29 cellular contexts compared by ENCODE assay signal in genomic region chr11:110283862-110284261, GRCh38.
"Had no signal": no experiment of that assay in that cellular context is flagged by ENCODE, and none has a peak within 500 bp of the region (broad histone marks: within the 10 kb centered on the region; RNA-seq: fewer than 3 reads in every experiment).

No MANE protein-coding gene starts in this region.

- H3K36me3 ChIP-seq: breast epithelium had no signal

- FAIRE-seq: endothelial cell of umbilical vein had no signal

- H3K27ac ChIP-seq: ascending aorta, breast epithelium, cardiac muscle cell, epithelial cell of prostate had no signal

- H3K9me3 ChIP-seq: ascending aorta, breast epithelium had no signal

- DNase-seq: activated CD4-positive, alpha-beta memory T cell treated with anti-CD3 and anti-CD28 coated beads for 36 hours; activated CD4-positive, alpha-beta T cell treated with anti-CD3 and anti-CD28 coated beads for 36 hours; activated CD4-positive, alpha-beta T cell treated with anti-CD3 and anti-CD28 coated beads, Interleukin-2, amount 10 ng/mL, durations not matched to agents 24 days and 14 days; activated CD4-positive, CD25-positive, alpha-beta regulatory T cell; activated CD4-positive, CD25-positive, alpha-beta regulatory T cell treated with anti-CD3 and anti-CD28 coated beads, Interleukin-2, amount 50 U/mL, for 72 hours; activated CD8-positive, alpha-beta memory T cell treated with anti-CD3 and anti-CD28 coated beads, Interleukin-2, amount 10 ng/mL, durations not matched to agents 7 days and 5 days; activated CD8-positive, alpha-beta memory T cell treated with anti-CD3 and anti-CD28 coated beads, Interleukin-2, amount 50 U/mL, for 4 hours; activated CD8-positive, alpha-beta T cell treated with anti-CD3 and anti-CD28 coated beads, Interleukin-2, amount 10 ng/mL, durations not matched to agents 7 days and 5 days; activated gamma-delta T cell; activated naive CD4-positive, alpha-beta T cell; activated naive CD4-positive, alpha-beta T cell treated with anti-CD3 and anti-CD28 coated beads, Interleukin-2, amount 10 ng/mL, durations not matched to agents 7 days and 5 days; activated naive CD8-positive, alpha-beta T cell treated with anti-CD3 and anti-CD28 coated beads, Interleukin-2, amount 10 ng/mL, durations not matched to agents 7 days and 5 days; activated T-cell treated with anti-CD3 and anti-CD28 coated beads, Interleukin-2, amount 50 U/mL, for 1 hour; activated T-cell treated with anti-CD3 and anti-CD28 coated beads, Interleukin-2, amount 50 U/mL, for 72 hours; cortex of kidney; dermis blood vessel endothelial cell; effector CD8-positive, alpha-beta T cell; foreskin fibroblast; head of caudate nucleus; T-helper 1 cell; T-helper 17 cell; T1000 had no signal

- H3K27me3 ChIP-seq: ascending aorta, breast epithelium, cardiac muscle cell had no signal

- H3K4me3 ChIP-seq: ascending aorta, breast epithelium, cardiac muscle cell had no signal

- ATAC-seq: activated CD4-positive, alpha-beta T cell treated with anti-CD3 and anti-CD28 coated beads for 36 hours; activated CD8-positive, alpha-beta memory T cell treated with anti-CD3 and anti-CD28 coated beads, Interleukin-2, amount 10 ng/mL, durations not matched to agents 7 days and 5 days; activated CD8-positive, alpha-beta T cell treated with anti-CD3 and anti-CD28 coated beads, Interleukin-2, amount 10 ng/mL, durations not matched to agents 7 days and 5 days; activated naive CD4-positive, alpha-beta T cell treated with anti-CD3 and anti-CD28 coated beads, Interleukin-2, amount 50 U/mL, for 72 hours; activated T-cell treated with anti-CD3 and anti-CD28 coated beads, Interleukin-2, amount 50 U/mL, for 72 hours; esophagus mucosa; T-helper 17 cell had no signal
